ENCODE assay signal across 26 cellular contexts in the genomic region with DNA sequence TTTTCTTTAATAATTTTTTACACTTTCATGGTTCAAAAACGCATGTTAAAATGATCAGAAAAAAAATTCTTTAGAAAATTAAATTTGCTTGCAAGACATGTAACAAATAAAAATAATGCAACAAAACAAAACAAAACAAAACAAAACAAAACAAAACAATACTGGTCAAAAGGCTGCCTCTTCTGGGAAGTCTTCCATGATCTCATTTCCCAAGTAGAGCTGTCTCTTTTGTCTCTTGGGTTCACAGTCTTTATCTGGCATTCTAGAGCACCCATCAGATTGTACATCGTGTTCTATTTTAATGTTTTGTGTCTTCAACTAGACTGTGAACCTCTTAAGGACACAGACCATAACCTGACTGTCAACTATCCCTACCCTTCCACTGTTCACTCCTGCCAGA.
"Had no signal": no experiment of that assay in that cellular context is flagged by ENCODE, and none has a peak within 500 bp of the region (broad histone marks: within the 10 kb centered on the region; RNA-seq: fewer than 3 reads in every experiment).

No MANE protein-coding gene starts in this region.

- H3K27ac ChIP-seq: coronary artery, dorsolateral prefrontal cortex, epithelial cell of prostate, heart right ventricle, left lung, lower lobe of right lung had no signal

- H3K9me3 ChIP-seq: esophagus squamous epithelium, gastrocnemius medialis, heart right ventricle, left lung, lower lobe of right lung, mucosa of descending colon had no signal

- H3K4me1 ChIP-seq: esophagus squamous epithelium, left lung, lower lobe of right lung had no signal

- FAIRE-seq: colon, islet of Langerhans, keratinocyte had no signal

- DNase-seq: dermis blood vessel endothelial cell; dorsolateral prefrontal cortex; effector CD4-positive, alpha-beta T cell; effector memory CD4-positive, alpha-beta T cell; erythroblast; esophagus squamous epithelium; foreskin fibroblast; foreskin melanocyte; gastrocnemius medialis; glutamatergic neuron; head of caudate nucleus; heart right ventricle; hippocampal formation; left cardiac atrium; left lung; left ventricle myocardium superior; lower lobe of right lung; mesenchymal stem cell; mucosa of descending colon; naive B cell had no signal

- H3K4me3 ChIP-seq: coronary artery, dorsolateral prefrontal cortex, esophagus squamous epithelium, gastrocnemius medialis, heart right ventricle, left lung, lower lobe of right lung, mucosa of descending colon had no signal

- ATAC-seq: esophagus mucosa, gastrocnemius medialis, heart right ventricle, left cardiac atrium, left lung, left ventricle myocardium superior, lower lobe of right lung, mucosa of descending colon had no signal

- H3K27me3 ChIP-seq: dorsolateral prefrontal cortex, esophagus squamous epithelium, gastrocnemius medialis, heart right ventricle, left lung had no signal
